Comparison of ENCODE assay signal across 12 cellular contexts in genomic region chrX:150036181-150036580, GRCh38.
DNase-seq lines count a peak whose midpoint lies in the region; ATAC-seq and TF ChIP-seq lines count a peak whose summit lies in the region.
"Had no signal": no experiment of that assay in that cellular context is flagged by ENCODE, and none has a peak within 500 bp of the region (broad histone marks: within the 10 kb centered on the region; RNA-seq: fewer than 3 reads in every experiment).

No MANE protein-coding gene starts in this region.

- no peaks in the 10 kb centered on the region for H3K36me3 ChIP-seq in adrenal gland (replicated peaks in 1 of 2)

- WGBS in adrenal gland, 4 donors = 4 to 26% (median 10%) methylated on average over 2 of the region's 2 CpGs

- POLR2A ChIA-PET in AG04450 (lab: Yijun Ruan, JAX) = no interaction called here

- TF ChIP-seq POLR2A in adrenal gland (IDR thresholded peaks at IDR 0.05) = no peak

- ATAC-seq in GM19467 (IDR thresholded peaks at IDR 0.05; ENCODE audit: unreplicated experiment) = no peak
- ATAC-seq in stimulated activated naive CD8-positive, alpha-beta T cell treated with anti-CD3 and anti-CD28 coated beads, Interleukin-15, Interleukin-2, amounts not matched to agents 100 U/mL and 50 U/mL, for 24 hours = no peak
- ATAC-seq: CD8-positive, alpha-beta T cell had no signal

- peaks cover 0 to 5% of the 10 kb centered on the region in 2 donors for H3K4me1 ChIP-seq in adrenal gland (replicated peaks in 1 of 2)

- H3K4me3 ChIP-seq in AG04450 (ENCODE audit: low read depth, low read length) = no peak overlapping the region
- no peak overlapping the region for H3K4me3 ChIP-seq in adrenal gland

- H3K27me3 ChIP-seq in AG04450 (ENCODE audit: control insufficient read depth, insufficient read depth, low read length) (no peaks in the 10 kb centered on the region), adrenal gland (no peaks in the 10 kb centered on the region)

- no peaks in the 10 kb centered on the region for H3K9me3 ChIP-seq in AG04450 (ENCODE audit: control insufficient read depth, insufficient read depth, low read length)
- no peaks in the 10 kb centered on the region for H3K9me3 ChIP-seq in adrenal gland (replicated peaks in 1 of 3)

- DNase-seq in AG04450 (ENCODE audit: low read depth, low spot score) = no peak
- peak; percentile 82 for DNase-seq in HT1080 (ENCODE audit: low read depth)
- peak; percentile 27 to 51 (median 44) for DNase-seq in adrenal gland
- peak; percentile 84 for DNase-seq in kidney tubule cell (ENCODE audit: low spot score)
- DNase-seq in NAMALWA (ENCODE audit: low spot score) = no peak
- no peak for DNase-seq in activated CD4-positive, alpha-beta T cell treated with anti-CD3 and anti-CD28 coated beads for 4 hours
- DNase-seq in stimulated activated naive CD8-positive, alpha-beta T cell treated with anti-CD3 and anti-CD28 coated beads, Interleukin-15, Interleukin-2, amounts not matched to agents 100 U/mL and 50 U/mL, for 24 hours = no peak
- DNase-seq: CD8-positive, alpha-beta T cell; effector CD4-positive, alpha-beta T cell; NCI-H1048 had no signal

- CTCF ChIA-PET in AG04450 (lab: Charles Lee) = interaction anchor here (1.4 kb wide), 1 partner anchor 326 kb away, joined by 3 read pairs; the partner anchor contains the start of gene MAMLD1

- no peak for TF ChIP-seq CTCF in AG04450 (IDR thresholded peaks at IDR 0.05; ENCODE audit: low read depth, low read length)
- no peak for TF ChIP-seq CTCF in adrenal gland (IDR thresholded peaks at IDR 0.05)

- intact Hi-C loops in adrenal gland (cut with DNase I) = no loop called here

- H3K27ac ChIP-seq in AG04450 (ENCODE audit: low read depth, low read length) = peak overlapping the region; percentile 31
- no peak overlapping the region for H3K27ac ChIP-seq in adrenal gland
- H3K27ac ChIP-seq: VCaP had no signal

Comparison
In these comparisons a context has a peak if more than half of its experiments do, and no peak if none do; other contexts are left out.
1. DNase-seq: peak in HT1080 (single experiment), adrenal gland (7 of 7) and kidney tubule cell (single experiment); none in AG04450 (single experiment), NAMALWA (single experiment), activated CD4-positive, alpha-beta T cell treated with anti-CD3 and anti-CD28 coated beads for 4 hours (0 of 2) and stimulated activated naive CD8-positive, alpha-beta T cell treated with anti-CD3 and anti-CD28 coated beads, Interleukin-15, Interleukin-2, amounts not matched to agents 100 U/mL and 50 U/mL, for 24 hours (single experiment).